1 cellular context compared by ENCODE assay signal in genomic region chr6:122799916-122800701, GRCh38.
A peak's percentile ranks its signal among the peaks of the same experiment; 100 is the strongest.
TF ChIP-seq lines count a peak whose summit lies in the region.

No MANE protein-coding gene starts in this region.

TF ChIP-seq in HEK293, 187 proteins besides CTCF, POLR2A, EP300 and RAD21 (continued from another document):
- TF ChIP-seq, protein P1, sequence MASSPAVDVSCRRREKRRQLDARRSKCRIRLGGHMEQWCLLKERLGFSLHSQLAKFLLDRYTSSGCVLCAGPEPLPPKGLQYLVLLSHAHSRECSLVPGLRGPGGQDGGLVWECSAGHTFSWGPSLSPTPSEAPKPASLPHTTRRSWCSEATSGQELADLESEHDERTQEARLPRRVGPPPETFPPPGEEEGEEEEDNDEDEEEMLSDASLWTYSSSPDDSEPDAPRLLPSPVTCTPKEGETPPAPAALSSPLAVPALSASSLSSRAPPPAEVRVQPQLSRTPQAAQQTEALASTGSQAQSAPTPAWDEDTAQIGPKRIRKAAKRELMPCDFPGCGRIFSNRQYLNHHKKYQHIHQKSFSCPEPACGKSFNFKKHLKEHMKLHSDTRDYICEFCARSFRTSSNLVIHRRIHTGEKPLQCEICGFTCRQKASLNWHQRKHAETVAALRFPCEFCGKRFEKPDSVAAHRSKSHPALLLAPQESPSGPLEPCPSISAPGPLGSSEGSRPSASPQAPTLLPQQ (tag by site-specific recombination; IDR thresholded peaks at IDR 0.05): no peak
- TF ChIP-seq GFI1B (tag by site-specific recombination; IDR thresholded peaks at IDR 0.05) (peak; percentile 44; the same call in 1 of the 2 replicates), ZNF202 (tag by site-specific recombination; IDR thresholded peaks at IDR 0.05; ENCODE audit: borderline replicate concordance) (no peak), ZNF747 (tag by site-specific recombination; IDR thresholded peaks at IDR 0.05) (no peak), ZBTB44 (tag by site-specific recombination; IDR thresholded peaks at IDR 0.05) (no peak)
- TF ChIP-seq, protein P2, sequence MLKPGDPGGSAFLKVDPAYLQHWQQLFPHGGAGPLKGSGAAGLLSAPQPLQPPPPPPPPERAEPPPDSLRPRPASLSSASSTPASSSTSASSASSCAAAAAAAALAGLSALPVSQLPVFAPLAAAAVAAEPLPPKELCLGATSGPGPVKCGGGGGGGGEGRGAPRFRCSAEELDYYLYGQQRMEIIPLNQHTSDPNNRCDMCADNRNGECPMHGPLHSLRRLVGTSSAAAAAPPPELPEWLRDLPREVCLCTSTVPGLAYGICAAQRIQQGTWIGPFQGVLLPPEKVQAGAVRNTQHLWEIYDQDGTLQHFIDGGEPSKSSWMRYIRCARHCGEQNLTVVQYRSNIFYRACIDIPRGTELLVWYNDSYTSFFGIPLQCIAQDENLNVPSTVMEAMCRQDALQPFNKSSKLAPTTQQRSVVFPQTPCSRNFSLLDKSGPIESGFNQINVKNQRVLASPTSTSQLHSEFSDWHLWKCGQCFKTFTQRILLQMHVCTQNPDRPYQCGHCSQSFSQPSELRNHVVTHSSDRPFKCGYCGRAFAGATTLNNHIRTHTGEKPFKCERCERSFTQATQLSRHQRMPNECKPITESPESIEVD (tag by site-specific recombination; IDR thresholded peaks at IDR 0.05): peak; percentile 35; the same call in 1 of the 2 replicates
- TF ChIP-seq, protein P3, sequence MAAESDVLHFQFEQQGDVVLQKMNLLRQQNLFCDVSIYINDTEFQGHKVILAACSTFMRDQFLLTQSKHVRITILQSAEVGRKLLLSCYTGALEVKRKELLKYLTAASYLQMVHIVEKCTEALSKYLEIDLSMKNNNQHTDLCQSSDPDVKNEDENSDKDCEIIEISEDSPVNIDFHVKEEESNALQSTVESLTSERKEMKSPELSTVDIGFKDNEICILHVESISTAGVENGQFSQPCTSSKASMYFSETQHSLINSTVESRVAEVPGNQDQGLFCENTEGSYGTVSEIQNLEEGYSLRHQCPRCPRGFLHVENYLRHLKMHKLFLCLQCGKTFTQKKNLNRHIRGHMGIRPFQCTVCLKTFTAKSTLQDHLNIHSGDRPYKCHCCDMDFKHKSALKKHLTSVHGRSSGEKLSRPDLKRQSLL (tag by site-specific recombination; IDR thresholded peaks at IDR 0.05): no peak
- TF ChIP-seq, protein P4, sequence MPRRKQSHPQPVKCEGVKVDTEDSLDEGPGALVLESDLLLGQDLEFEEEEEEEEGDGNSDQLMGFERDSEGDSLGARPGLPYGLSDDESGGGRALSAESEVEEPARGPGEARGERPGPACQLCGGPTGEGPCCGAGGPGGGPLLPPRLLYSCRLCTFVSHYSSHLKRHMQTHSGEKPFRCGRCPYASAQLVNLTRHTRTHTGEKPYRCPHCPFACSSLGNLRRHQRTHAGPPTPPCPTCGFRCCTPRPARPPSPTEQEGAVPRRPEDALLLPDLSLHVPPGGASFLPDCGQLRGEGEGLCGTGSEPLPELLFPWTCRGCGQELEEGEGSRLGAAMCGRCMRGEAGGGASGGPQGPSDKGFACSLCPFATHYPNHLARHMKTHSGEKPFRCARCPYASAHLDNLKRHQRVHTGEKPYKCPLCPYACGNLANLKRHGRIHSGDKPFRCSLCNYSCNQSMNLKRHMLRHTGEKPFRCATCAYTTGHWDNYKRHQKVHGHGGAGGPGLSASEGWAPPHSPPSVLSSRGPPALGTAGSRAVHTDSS (tag by site-specific recombination; IDR thresholded peaks at IDR 0.05): no peak
